Comparison of ENCODE assay signal across 19 cellular contexts in genomic region chr12:4283512-4284255, GRCh38. TPM values are rescaled to one million over a fixed set of nuclear protein-coding genes. Genes with fewer than 3 reads are reported as not detected.
DNase-seq lines count a peak whose midpoint lies in the region; ATAC-seq, FAIRE-seq and TF ChIP-seq lines count a peak whose summit lies in the region.
"Had no signal": no experiment of that assay in that cellular context is flagged by ENCODE, and none has a peak within 500 bp of the region (broad histone marks: within the 10 kb centered on the region; RNA-seq: fewer than 3 reads in every experiment).

No MANE protein-coding gene starts in this region.

- no TSS peak for BruUV-seq in GM12878 (replicated peaks; lab: Mats Ljungman, UMichigan)

- POLR2A ChIA-PET in CD4-positive, alpha-beta memory T cell (lab: Charles Lee; ENCODE audit: partially characterized antibody), result interaction anchor here (0.6 to 1.2 kb wide), 5 partner anchors 10 to 415 kb away, joined by 3 read pairs; partner anchors contain the start of genes CCND2 and TIGAR
- POLR2A ChIA-PET in GM12878 (lab: Charles Lee), result no interaction called here

- DNase-seq in CD4-positive, alpha-beta memory T cell, result no peak
- DNase-seq in GM12878 (ENCODE audit: low read depth, low spot score), result no peak
- no peak for DNase-seq in natural killer cell treated with Interleukin-12 subunit alpha and Interleukin-12 subunit beta and Interleukin-15 and Interleukin-18, amount 100 ng/mL, for 72 hours (ENCODE audit: low spot score)
- no peak for DNase-seq in kidney tubule cell (ENCODE audit: low spot score)
- DNase-seq in DMS114 treated with DMSO at 0.1 percent for 48 hours (lab: John Stamatoyannopoulos, UW; ENCODE audit: unreplicated experiment), result no peak
- DNase-seq in NCI-H1694 treated with DMSO at 0.1 percent for 48 hours (lab: John Stamatoyannopoulos, UW), result no peak
- DNase-seq: activated B cell treated with CpG ODN at 0.5 μM for 24 hours; brain microvascular endothelial cell; DMS153; effector CD8-positive, alpha-beta T cell; GM23248; left ventricle myocardium superior; NCI-H187; NCI-H524 treated with DMSO at 0.1 percent for 48 hours; PC-9 had no signal

- SMC1A ChIA-PET in GM12878 (lab: Charles Lee; ENCODE audit: uncharacterized antibody, unreplicated experiment), result interaction anchor here (1.1 to 1.5 kb wide), 3 partner anchors 14 to 176 kb away, joined by 3 to 4 read pairs (median 4); no protein-coding TSS in a partner anchor

- H3K9me3 ChIP-seq in CD4-positive, alpha-beta memory T cell (ENCODE audit: control insufficient read depth in 1 of 2, low read length in 2 of 2), result no peaks in the 10 kb centered on the region
- H3K9me3 ChIP-seq in GM12878 (replicated peaks; ENCODE audit: control insufficient read depth, insufficient read depth, low read length), result no peaks in the 10 kb centered on the region
- H3K9me3 ChIP-seq: upper lobe of left lung had no signal

- no peak for TF ChIP-seq EP300 in GM12878 (IDR thresholded peaks at IDR 0.05; ENCODE audit: borderline replicate concordance in 1 of 2, control insufficient read depth in 1 of 2, low read depth in 2 of 2, low read length in 2 of 2)

- peaks cover 51 to 100% (median 85%) of the 10 kb centered on the region in 4 donors for H3K4me1 Mint-ChIP-seq in CD4-positive, alpha-beta memory T cell
- peaks cover 79% of the 10 kb centered on the region in 2 donors for H3K4me1 Mint-ChIP-seq in natural killer cell treated with Interleukin-12 subunit alpha and Interleukin-12 subunit beta and Interleukin-15 and Interleukin-18, amount 100 ng/mL, for 72 hours (ENCODE audit: low read depth in 2 of 2)

- peaks cover 30% of the 10 kb centered on the region for H4K20me1 ChIP-seq in GM12878 (ENCODE audit: control insufficient read depth, insufficient read depth)

- ATAC-seq in GM12878, result no peak
- no peak for ATAC-seq in natural killer cell treated with Interleukin-12 subunit alpha and Interleukin-12 subunit beta and Interleukin-15 and Interleukin-18, amount 100 ng/mL, for 72 hours
- ATAC-seq: left ventricle myocardium superior had no signal

- peak overlapping the region; percentile 24 to 91 (median 78) for H3K27ac Mint-ChIP-seq in CD4-positive, alpha-beta memory T cell
- H3K27ac Mint-ChIP-seq in natural killer cell treated with Interleukin-12 subunit alpha and Interleukin-12 subunit beta and Interleukin-15 and Interleukin-18, amount 100 ng/mL, for 72 hours, result peak overlapping the region; percentile 73 to 82
- H3K27ac Mint-ChIP-seq: activated B cell treated with CpG ODN at 0.5 μM for 24 hours, B cell had no signal

- H3K27me3 Mint-ChIP-seq in CD4-positive, alpha-beta memory T cell, result no peaks in the 10 kb centered on the region
- H3K27me3 Mint-ChIP-seq in natural killer cell treated with Interleukin-12 subunit alpha and Interleukin-12 subunit beta and Interleukin-15 and Interleukin-18, amount 100 ng/mL, for 72 hours, result no peaks in the 10 kb centered on the region
- H3K27me3 Mint-ChIP-seq: activated B cell treated with CpG ODN at 0.5 μM for 24 hours, B cell had no signal

- CTCF ChIA-PET in CD4-positive, alpha-beta memory T cell (lab: Charles Lee; ENCODE audit: partially characterized antibody), result interaction anchor here (1.0 to 11.5 kb wide), 7 partner anchors 8 to 398 kb away, joined by 3 to 217 read pairs (median 3); partner anchors contain the start of gene CCND2
- CTCF ChIA-PET in GM12878 (lab: Yijun Ruan, JAX), result interaction anchor here (0.8 to 3.6 kb wide), 5 partner anchors 21 to 398 kb away, joined by 3 to 13 read pairs (median 4); no protein-coding TSS in a partner anchor

- H3K36me3 Mint-ChIP-seq in CD4-positive, alpha-beta memory T cell, result peaks cover 78 to 97% of the 10 kb centered on the region in 2 donors
- peaks cover 52% of the 10 kb centered on the region for H3K36me3 Mint-ChIP-seq in natural killer cell treated with Interleukin-12 subunit alpha and Interleukin-12 subunit beta and Interleukin-15 and Interleukin-18, amount 100 ng/mL, for 72 hours

- TF ChIP-seq RAD21 in GM12878 (IDR thresholded peaks at IDR 0.05; ENCODE audit: insufficient read depth, low read depth, low read length), result no peak

- no peak overlapping the region for H2AFZ ChIP-seq in GM12878 (ENCODE audit: control insufficient read depth, low read depth, low read length)
- H2AFZ ChIP-seq: GM23248, PC-9 had no signal

- peaks cover 0 to 2% (median 0%) of the 10 kb centered on the region in 8 donors for H3K9me3 Mint-ChIP-seq in CD4-positive, alpha-beta memory T cell
- H3K9me3 Mint-ChIP-seq in natural killer cell treated with Interleukin-12 subunit alpha and Interleukin-12 subunit beta and Interleukin-15 and Interleukin-18, amount 100 ng/mL, for 72 hours, result no peaks in the 10 kb centered on the region
- H3K9me3 Mint-ChIP-seq: activated B cell treated with CpG ODN at 0.5 μM for 24 hours, nephron had no signal

- RAD21 ChIA-PET in GM12878 (lab: Charles Lee; ENCODE audit: unreplicated experiment), result interaction anchor here (0.6 kb wide), 1 partner anchor 12 kb away, joined by 3 read pairs; no protein-coding TSS in a partner anchor

- in situ Hi-C loops in GM12878 (cut with MboI), result no loop called here

- peak; percentile 49 for FAIRE-seq in GM12878 (lab: Jason Lieb, UNC)

- H3K4me3 Mint-ChIP-seq in CD4-positive, alpha-beta memory T cell, result peak overlapping the region in 2 of 8 donors; percentile 5 to 32
- H3K4me3 Mint-ChIP-seq in natural killer cell treated with Interleukin-12 subunit alpha and Interleukin-12 subunit beta and Interleukin-15 and Interleukin-18, amount 100 ng/mL, for 72 hours, result peak overlapping the region; percentile 58
- H3K4me3 Mint-ChIP-seq: activated B cell treated with CpG ODN at 0.5 μM for 24 hours, B cell, nephron had no signal

- intact Hi-C loops in CD4-positive, alpha-beta memory T cell (cut with micrococcal nuclease), result no loop called here
- intact Hi-C loops in GM12878 (cut with micrococcal nuclease; ENCODE audit: unreplicated experiment), result no loop called here

- no peak overlapping the region for H3K27ac ChIP-seq in CD4-positive, alpha-beta memory T cell (ENCODE audit: low read depth, low read length)
- no peak overlapping the region for H3K27ac ChIP-seq in GM12878 (ENCODE audit: control insufficient read depth, insufficient read depth)
- H3K27ac ChIP-seq: brain microvascular endothelial cell, GM23248, PC-9, upper lobe of left lung had no signal

- TF ChIP-seq POLR2A in GM19099 (IDR thresholded peaks at IDR 0.05; ENCODE audit: extremely low read depth, insufficient read length, low read depth) (peak; percentile 8), GM12878 (IDR thresholded peaks at IDR 0.05; ENCODE audit: low read depth, low read length) (no peak; the same call in 1 of the 2 replicates)

- H3K4me3 ChIP-seq in CD4-positive, alpha-beta memory T cell (ENCODE audit: low read length in 2 of 2), result no peak overlapping the region
- no peak overlapping the region for H3K4me3 ChIP-seq in GM12878
- H3K4me3 ChIP-seq: GM23248, PC-9, upper lobe of left lung had no signal

- H3K4me1 ChIP-seq in CD4-positive, alpha-beta memory T cell (ENCODE audit: insufficient read depth, low read length), result peaks cover 97% of the 10 kb centered on the region
- H3K4me1 ChIP-seq in GM12878 (ENCODE audit: control insufficient read depth, insufficient read depth, low read length), result peaks cover 21% of the 10 kb centered on the region

- WGBS in GM12878 (ENCODE audit: insufficient coverage, insufficient replicate concordance, low lambda C conversion rate, missing lambda C conversion rate), result 84% methylated on average over 12 of the region's 12 CpGs

- no peak for TF ChIP-seq CTCF in GM12878 (IDR thresholded peaks at IDR 0.05 in 2 of 3, conservative IDR thresholded peaks at IDR 0.05 in 1 of 3; ENCODE audit: control insufficient read depth in 2 of 3, extremely low read depth in 1 of 3, insufficient read depth in 1 of 3, low read depth in 3 of 3, low read length in 3 of 3)

- no peaks in the 10 kb centered on the region for H3K27me3 ChIP-seq in CD4-positive, alpha-beta memory T cell (ENCODE audit: insufficient read depth, low read length)
- no peaks in the 10 kb centered on the region for H3K27me3 ChIP-seq in GM12878 (replicated peaks in 1 of 2; ENCODE audit: control insufficient read depth in 2 of 2, insufficient read depth in 2 of 2, low read length in 1 of 2)
- H3K27me3 ChIP-seq: upper lobe of left lung had no signal

- peaks cover 92% of the 10 kb centered on the region for H3K36me3 ChIP-seq in CD4-positive, alpha-beta memory T cell (ENCODE audit: insufficient read depth, low read length)
- peaks cover 66 to 74% of the 10 kb centered on the region in 2 experiments for H3K36me3 ChIP-seq in GM12878 (ENCODE audit: control insufficient read depth in 2 of 2, insufficient read depth in 2 of 2, low read length in 1 of 2)
- H3K36me3 ChIP-seq: brain microvascular endothelial cell had no signal

- peaks cover 86% of the 10 kb centered on the region for H3K79me2 ChIP-seq in GM12878 (ENCODE audit: control insufficient read depth, insufficient read depth, low read length)

- H3K4me2 ChIP-seq in GM12878 (ENCODE audit: control insufficient read depth, insufficient read depth), result 0 out of 2 replicates have a peak overlapping the region, but pooled peaks have one; percentile 19
- H3K4me2 ChIP-seq: PC-9 had no signal

- H3K9ac ChIP-seq in GM12878 (ENCODE audit: control insufficient read depth, insufficient read depth, low read length), result no peak overlapping the region
- H3K9ac ChIP-seq: GM23248 had no signal

RNA-seq across cellular contexts. Expression of gene CCND2, which starts 10.1 kb away (rescaled TPM):
- total RNA-seq in CD4-positive, alpha-beta memory T cell, result 100 to 1,000 TPM; 150 to 151 TPM
- 100 to 1,000 TPM in 1 of 2 donors, 10 to 100 TPM in 1; 83.3 to 103 TPM for polyA plus RNA-seq in CD4-positive, alpha-beta memory T cell
- total RNA-seq in GM12878 (2013; cell fraction: nucleolus; rRNA removed), result 335 and 378 TPM in 2 replicates
- total RNA-seq in GM12878 (2014; rRNA removed), result 141 and 159 TPM in 2 replicates
- total RNA-seq in GM12878 (2014; rRNA removed; fragmentation: Illumina TruSeq; extraction: Trizol), result 162 and 163 TPM in 2 replicates
- total RNA-seq in GM12878 (2021), result 248 and 260 TPM in 2 replicates
- 36.8 TPM for polyA plus RNA-seq in GM12878 (2011; ENCODE audit: low read depth)
- 256 and 263 TPM in 2 replicates for polyA plus RNA-seq in GM12878 (2011; rRNA removed)
- 171 and 198 TPM in 2 replicates for polyA plus RNA-seq in GM12878 (2011; cell fraction: cytosol; rRNA removed)
- 186 and 241 TPM in 2 replicates for polyA plus RNA-seq in GM12878 (2011; cell fraction: nucleus; rRNA removed)
- polyA plus RNA-seq in GM12878 (2012), result 55.9 and 67.6 TPM in 2 replicates
- polyA plus RNA-seq in GM12878 (2014; fragmentation: Illumina TruSeq; extraction: Trizol), result 37.5 and 44.7 TPM in 2 replicates
- polyA plus RNA-seq in GM12878 (2014; fragmentation: Nextera tagmentation; extraction: Ambion mirVana), result 100 to 1,000 TPM in 1 of 2 experiments, 10 to 100 TPM in 1; 30.1 to 100 TPM
- 73.6 and 78.9 TPM in 2 replicates for polyA plus RNA-seq in GM12878 (2014; rRNA removed)
- 100 to 1,000 TPM; 183 to 200 TPM for polyA plus RNA-seq in GM12878 (2016; fragmentation: Nextera tagmentation; extraction: Ambion mirVana)
- 651 and 710 TPM in 2 replicates for polyA minus RNA-seq in GM12878 (2011; rRNA and poly(A)+ RNA removed)
- polyA minus RNA-seq in GM12878 (2011; cell fraction: cytosol; rRNA and poly(A)+ RNA removed), result 245 and 274 TPM in 2 replicates
- polyA minus RNA-seq in GM12878 (2011; cell fraction: nucleus; rRNA and poly(A)+ RNA removed), result 123 and 187 TPM in 2 replicates
- 1,000 to 10,000 TPM in 1 of 2 donors, 100 to 1,000 TPM in 1; 942 to 1,190 TPM for total RNA-seq in natural killer cell treated with Interleukin-12 subunit alpha and Interleukin-12 subunit beta and Interleukin-15 and Interleukin-18, amount 100 ng/mL, for 72 hours

RNA-seq across cellular contexts. Expression of gene TIGAR, which starts 37.3 kb away (rescaled TPM):
- total RNA-seq in CD4-positive, alpha-beta memory T cell, result 10 to 100 TPM; 15.2 to 17.3 TPM
- polyA plus RNA-seq in CD4-positive, alpha-beta memory T cell, result 1 to 10 TPM; 1.9 to 2.7 TPM
- total RNA-seq in GM12878 (2013; cell fraction: nucleolus; rRNA removed), result 3.7 and 4.3 TPM in 2 replicates
- 8.7 and 10.6 TPM in 2 replicates for total RNA-seq in GM12878 (2014; rRNA removed)
- 10.4 and 10.7 TPM in 2 replicates for total RNA-seq in GM12878 (2014; rRNA removed; fragmentation: Illumina TruSeq; extraction: Trizol)
- total RNA-seq in GM12878 (2021), result 7.6 and 11.5 TPM in 2 replicates
- 5.8 TPM for polyA plus RNA-seq in GM12878 (2011; ENCODE audit: low read depth)
- 10.1 and 39.4 TPM in 2 replicates for polyA plus RNA-seq in GM12878 (2011; rRNA removed)
- polyA plus RNA-seq in GM12878 (2011; cell fraction: cytosol; rRNA removed), result 4.1 and 5.4 TPM in 2 replicates
- polyA plus RNA-seq in GM12878 (2011; cell fraction: nucleus; rRNA removed), result 3.6 and 4.6 TPM in 2 replicates
- polyA plus RNA-seq in GM12878 (2012), result 7.6 and 8.1 TPM in 2 replicates
- polyA plus RNA-seq in GM12878 (2014; fragmentation: Illumina TruSeq; extraction: Trizol), result 18.9 and 21.8 TPM in 2 replicates
- 10 to 100 TPM; 32.9 to 45.7 TPM for polyA plus RNA-seq in GM12878 (2014; fragmentation: Nextera tagmentation; extraction: Ambion mirVana)
- polyA plus RNA-seq in GM12878 (2014; rRNA removed), result 14.1 and 15.9 TPM in 2 replicates
- polyA plus RNA-seq in GM12878 (2016; fragmentation: Nextera tagmentation; extraction: Ambion mirVana), result 10 to 100 TPM; 39.0 to 40.6 TPM
- polyA minus RNA-seq in GM12878 (2011; rRNA and poly(A)+ RNA removed), result 2.7 and 3.1 TPM in 2 replicates
- polyA minus RNA-seq in GM12878 (2011; cell fraction: cytosol; rRNA and poly(A)+ RNA removed), result 0.67 and 1.2 TPM in 2 replicates
- 2.2 and 5.0 TPM in 2 replicates for polyA minus RNA-seq in GM12878 (2011; cell fraction: nucleus; rRNA and poly(A)+ RNA removed)
- 10 to 100 TPM in 1 of 2 donors, 1 to 10 TPM in 1; 7.4 to 10.2 TPM for total RNA-seq in natural killer cell treated with Interleukin-12 subunit alpha and Interleukin-12 subunit beta and Interleukin-15 and Interleukin-18, amount 100 ng/mL, for 72 hours
